Comparison of ENCODE assay signal across 8 cellular contexts in the genomic region with DNA sequence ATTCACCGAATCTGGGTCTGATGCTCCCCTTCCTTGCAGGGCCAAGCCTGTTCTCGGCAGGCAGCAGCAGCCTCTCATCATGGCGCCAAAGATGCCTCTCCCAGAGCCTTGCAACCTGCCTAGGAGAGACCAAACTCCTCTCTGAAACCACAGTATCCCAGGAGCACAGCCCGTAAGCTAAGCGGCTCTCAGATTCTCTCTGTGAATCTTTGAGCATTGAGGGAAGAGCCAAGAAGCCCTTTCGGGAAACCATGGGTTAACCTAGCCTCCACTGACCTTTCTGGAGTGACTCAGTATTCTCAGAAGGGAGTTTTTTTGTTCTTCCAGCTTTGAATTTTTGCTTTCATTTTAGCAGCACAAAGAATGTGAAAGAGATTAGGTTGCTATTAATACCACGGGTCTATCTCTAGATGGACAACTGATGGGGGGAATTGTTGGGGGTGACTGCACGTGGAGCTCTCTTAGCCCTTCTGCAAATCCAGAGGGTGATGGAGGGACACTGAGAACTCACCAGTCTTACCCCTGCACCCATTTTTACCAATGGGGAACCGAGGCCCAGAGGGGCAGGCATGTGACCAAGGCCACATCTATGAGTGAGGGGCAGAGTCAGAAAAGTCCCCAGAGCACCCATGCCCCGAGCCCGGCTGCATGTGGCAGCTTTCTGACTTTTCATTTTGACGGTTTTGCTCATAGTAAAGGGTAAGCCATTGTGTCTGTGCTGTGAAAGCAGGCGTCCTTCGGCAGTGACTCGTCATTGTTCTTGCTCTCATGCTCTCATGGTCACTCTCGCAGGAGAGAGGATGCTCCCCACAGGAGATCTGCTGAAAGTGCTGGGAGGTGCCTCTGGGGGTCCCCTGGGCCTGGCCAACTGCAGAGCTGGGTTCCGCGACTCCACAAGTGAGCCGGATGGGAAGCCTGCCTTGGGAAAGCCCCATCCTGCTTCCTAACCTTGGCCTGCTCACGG. TPM values are rescaled to one million over a fixed set of nuclear protein-coding genes. Genes with fewer than 3 reads are reported as not detected.
DNase-seq lines count a peak whose midpoint lies in the region; ATAC-seq and TF ChIP-seq lines count a peak whose summit lies in the region.

No MANE protein-coding gene starts in this region.

- H3K9ac ChIP-seq in OCI-LY3 (ENCODE audit: low read length), result no peak overlapping the region
- H3K9ac ChIP-seq in fibroblast of lung (ENCODE audit: insufficient read depth, low read length), result peak overlapping the region; percentile 18

- H3K79me2 ChIP-seq in OCI-LY3 (ENCODE audit: low read length), result no peaks in the 10 kb centered on the region
- no peaks in the 10 kb centered on the region for H3K79me2 ChIP-seq in fibroblast of lung (ENCODE audit: control insufficient read depth, insufficient read depth, low read length)

- H3K27me3 ChIP-seq in OCI-LY3 (ENCODE audit: low read depth, low read length), result no peaks in the 10 kb centered on the region
- no peaks in the 10 kb centered on the region for H3K27me3 ChIP-seq in fibroblast of lung (ENCODE audit: control insufficient read depth, insufficient read depth, low read length)

- H4K20me1 ChIP-seq in OCI-LY3 (ENCODE audit: insufficient read depth, low read length) (no peaks in the 10 kb centered on the region), fibroblast of lung (ENCODE audit: control insufficient read depth, extremely low read depth, insufficient read depth, low read length) (no peaks in the 10 kb centered on the region)

- H3K36me3 ChIP-seq in OCI-LY3 (replicated peaks; ENCODE audit: low read depth, low read length), result no peaks in the 10 kb centered on the region
- H3K36me3 ChIP-seq in fibroblast of lung (ENCODE audit: control insufficient read depth, insufficient read depth, low read length), result peaks cover 3% of the 10 kb centered on the region

- H3K27ac ChIP-seq in OCI-LY3 (ENCODE audit: low read length) (no peak overlapping the region), fibroblast of lung (ENCODE audit: insufficient read depth, low read length) (peak overlapping the region; percentile 85), skin epidermis (peak overlapping the region in 18 of 21 experiments; percentile 20 to 88 (median 68))

- H3K4me2 ChIP-seq in OCI-LY3 (ENCODE audit: low read length) (peak overlapping the region; percentile 23; the same call in 1 of the 2 replicates), fibroblast of lung (ENCODE audit: extremely low read depth, insufficient read depth, low read length) (peak overlapping the region; percentile 71)

- H3K4me1 ChIP-seq in OCI-LY3 (ENCODE audit: low read length), result peaks cover 16% of the 10 kb centered on the region
- peaks cover 48% of the 10 kb centered on the region for H3K4me1 ChIP-seq in fibroblast of lung (ENCODE audit: control insufficient read depth, extremely low read depth, insufficient read depth, low read length)

- H3K4me3 ChIP-seq in OCI-LY3 (ENCODE audit: low read length), result no peak overlapping the region
- peak overlapping the region in 1 of 4 experiments; percentile 2 for H3K4me3 ChIP-seq in fibroblast of lung (replicated peaks in 1 of 4; ENCODE audit: control extremely low read depth in 1 of 4, insufficient read depth in 1 of 4, low read depth in 3 of 4, low read length in 4 of 4)
- H3K4me3 ChIP-seq in skin epidermis, result no peak overlapping the region

- DNase-seq in EH (ENCODE audit: low read depth) (peak; percentile 90), fibroblast of lung (ENCODE audit: low read depth in 2 of 2) (peak; percentile 75 to 86), NCI-H82 treated with DMSO at 0.1 percent for 48 hours (lab: John Stamatoyannopoulos, UW; ENCODE audit: unreplicated experiment) (no peak), KG1 (lab: John Stamatoyannopoulos, UW) (no peak)

- H2AFZ ChIP-seq in OCI-LY3 (ENCODE audit: low read depth, low read length), result peak overlapping the region; percentile 54; the same call in 1 of the 2 replicates
- no peak overlapping the region for H2AFZ ChIP-seq in fibroblast of lung (ENCODE audit: low read length)

- no peaks in the 10 kb centered on the region for H3K9me3 ChIP-seq in OCI-LY3 (ENCODE audit: insufficient read depth, low read length)
- H3K9me3 ChIP-seq in fibroblast of lung (ENCODE audit: control insufficient read depth, insufficient read depth, low read depth, low read length), result no peaks in the 10 kb centered on the region

- ATAC-seq in GM21529 (IDR thresholded peaks at IDR 0.05; ENCODE audit: unreplicated experiment), result peak; percentile 64
- no peak for ATAC-seq in GM19467 (IDR thresholded peaks at IDR 0.05; ENCODE audit: unreplicated experiment)

- TF ChIP-seq CTCF in OCI-LY3 (IDR thresholded peaks at IDR 0.05; ENCODE audit: low read depth, low read length) (no peak), fibroblast of lung (conservative IDR thresholded peaks at IDR 0.05 in 1 of 2, IDR thresholded peaks at IDR 0.05 in 1 of 2; ENCODE audit: low read depth in 1 of 2, low read length in 2 of 2) (no peak)

RNA-seq across cellular contexts. Expression of gene IRAG1, which starts 36.0 kb away (rescaled TPM):
- 25.7 and 55.5 TPM in 2 replicates for total RNA-seq in fibroblast of lung
- polyA plus RNA-seq in fibroblast of lung, result 21.8 and 90.0 TPM in 2 replicates
- polyA plus RNA-seq in fibroblast of lung (2012), result 16.3 and 72.4 TPM in 2 replicates
- polyA minus RNA-seq in fibroblast of lung (ENCODE audit: low replicate concordance), result 24.8 and 115 TPM in 2 replicates

Comparison
In these comparisons a context has a peak if more than half of its experiments do, and no peak if none do; other contexts are left out.
1. DNase-seq: peak in EH (single experiment) and fibroblast of lung (2 of 2); none in NCI-H82 treated with DMSO at 0.1 percent for 48 hours (single experiment) and KG1 (single experiment).